6 cellular contexts compared by ENCODE assay signal in genomic region chr2:115921541-115921940, GRCh38.
"Had no signal": no experiment of that assay in that cellular context is flagged by ENCODE, and none has a peak within 500 bp of the region (broad histone marks: within the 10 kb centered on the region; RNA-seq: fewer than 3 reads in every experiment).

No MANE protein-coding gene starts in this region.

- DNase-seq: GM23248, H9, HCEC 1CT, IMR-90, KG1 had no signal

- H3K9ac ChIP-seq: GM23248 had no signal

- H3K4me3 ChIP-seq: GM23248, K562 had no signal

- ATAC-seq: K562 had no signal

- H3K4me3 Mint-ChIP-seq: H9 had no signal

- H3K27ac ChIP-seq: GM23248 had no signal
